In genomic region chr4:76626686-76627465, GRCh38 we compare ENCODE assay signal across 13 cellular contexts.
DNase-seq lines count a peak whose midpoint lies in the region; ATAC-seq, FAIRE-seq and TF ChIP-seq lines count a peak whose summit lies in the region.
"Had no signal": no experiment of that assay in that cellular context is flagged by ENCODE, and none has a peak within 500 bp of the region (broad histone marks: within the 10 kb centered on the region; RNA-seq: fewer than 3 reads in every experiment).

No MANE protein-coding gene starts in this region.

- peak; percentile 45; the same call in 2 of the 3 replicates for TF ChIP-seq CTCF in GM12872 (IDR thresholded peaks at IDR 0.05; ENCODE audit: insufficient read depth, low read depth, low read length)
- peak; percentile 52 for TF ChIP-seq CTCF in PC-3 (conservative IDR thresholded peaks at IDR 0.05; ENCODE audit: low read depth, low read length)
- TF ChIP-seq CTCF in endothelial cell of umbilical vein (IDR thresholded peaks at IDR 0.05; ENCODE audit: extremely low read depth in 1 of 2, insufficient read depth in 1 of 2, low read depth in 1 of 2, low read length in 2 of 2) = peak; percentile 38 to 40
- TF ChIP-seq CTCF in osteoblast (IDR thresholded peaks at IDR 0.05; ENCODE audit: extremely low read depth, low read depth, low read length) = peak; percentile 50
- TF ChIP-seq CTCF in omental fat pad (IDR thresholded peaks at IDR 0.05) = no peak

- H4K20me1 ChIP-seq in PC-3 (ENCODE audit: low read length) = no peaks in the 10 kb centered on the region
- H4K20me1 ChIP-seq in endothelial cell of umbilical vein (replicated peaks; ENCODE audit: control insufficient read depth, extremely low read depth, insufficient read depth, low read length) = no peaks in the 10 kb centered on the region
- H4K20me1 ChIP-seq in osteoblast (ENCODE audit: insufficient read depth, low read length) = no peaks in the 10 kb centered on the region

- intact Hi-C loops in PC-3 (cut with micrococcal nuclease) (no loop called here), endothelial cell of umbilical vein (cut with micrococcal nuclease) (no loop called here)

- H3K9ac ChIP-seq in PC-3 (ENCODE audit: low read length) = no peak overlapping the region
- H3K9ac ChIP-seq in endothelial cell of umbilical vein (replicated peaks; ENCODE audit: extremely low read depth, insufficient read depth, low read length) = no peak overlapping the region

- no peaks in the 10 kb centered on the region for H3K79me2 ChIP-seq in PC-3 (ENCODE audit: low read length)
- no peaks in the 10 kb centered on the region for H3K79me2 ChIP-seq in endothelial cell of umbilical vein (ENCODE audit: control insufficient read depth, insufficient read depth, low read length)
- H3K79me2 ChIP-seq in osteoblast (ENCODE audit: insufficient read depth, low read length) = no peaks in the 10 kb centered on the region

- no peak for TF ChIP-seq POLR2A in endothelial cell of umbilical vein (IDR thresholded peaks at IDR 0.05; ENCODE audit: low read depth, low read length)

- no peaks in the 10 kb centered on the region for H3K9me1 ChIP-seq in endothelial cell of umbilical vein (replicated peaks; ENCODE audit: control insufficient read depth, extremely low read depth, insufficient read depth, low read length)

- H3K4me1 ChIP-seq in PC-3 (ENCODE audit: insufficient read depth, low read length) (peaks cover 37% of the 10 kb centered on the region), endothelial cell of umbilical vein (ENCODE audit: control insufficient read depth, extremely low read depth, insufficient read depth, low read length) (peaks cover 2% of the 10 kb centered on the region), osteoblast (ENCODE audit: insufficient read depth, low read length) (peaks cover 38% of the 10 kb centered on the region)

- no peak overlapping the region for H3K4me3 ChIP-seq in PC-3 (ENCODE audit: low read length)
- H3K4me3 ChIP-seq in endothelial cell of umbilical vein (replicated peaks in 1 of 3; ENCODE audit: insufficient read depth in 1 of 3, low read depth in 1 of 3, low read length in 3 of 3) = no peak overlapping the region
- H3K4me3 ChIP-seq in osteoblast (ENCODE audit: insufficient read depth, low read length) = no peak overlapping the region

- dilution Hi-C loops in endothelial cell of umbilical vein (cut with MboI; ENCODE audit: extremely low pct_ligation_motif_present, low sequenced_read_pairs) = no loop called here

- H3F3A ChIP-seq in PC-3 (ENCODE audit: low read length, unreplicated experiment) = peaks cover 6% of the 10 kb centered on the region

- CTCF ChIA-PET in PC-3 (lab: Charles Lee) = no interaction called here
- CTCF ChIA-PET in endothelial cell of umbilical vein (lab: Charles Lee) = interaction anchor here (0.6 to 2.2 kb wide), 16 partner anchors 8 to 577 kb away, joined by 3 to 9 read pairs (median 4); no protein-coding TSS in a partner anchor

- H2AFZ ChIP-seq in PC-3 (ENCODE audit: low read length) = no peak overlapping the region
- no peak overlapping the region for H2AFZ ChIP-seq in endothelial cell of umbilical vein (ENCODE audit: low read depth, low read length)
- H2AFZ ChIP-seq in osteoblast (ENCODE audit: low read length) = no peak overlapping the region

- no peaks in the 10 kb centered on the region for H3K9me2 ChIP-seq in PC-3 (replicated peaks; ENCODE audit: low read length)

- FAIRE-seq in endothelial cell of umbilical vein (lab: Jason Lieb, UNC) = no peak
- FAIRE-seq: small intestine had no signal

- peak; percentile 26 for DNase-seq in PC-3
- DNase-seq in endothelial cell of umbilical vein (ENCODE audit: low read depth, low spot score) = peak; percentile 39
- DNase-seq in osteoblast (ENCODE audit: insufficient read length, low spot score, missing footprints) = peak; percentile 50
- DNase-seq in NK-92 (lab: John Stamatoyannopoulos, UW; ENCODE audit: unreplicated experiment) = no peak
- no peak for DNase-seq in A172 (ENCODE audit: low spot score)
- DNase-seq in omental fat pad (ENCODE audit: low spot score) = no peak
- DNase-seq: activated T-cell treated with anti-CD3 and anti-CD28 coated beads, Interleukin-2, amount 50 U/mL, for 48 hours; cerebellar nuclear complex; EL; NCI-H1105 treated with DMSO at 0.1 percent for 48 hours; small intestine; stimulated activated CD8-positive, alpha-beta memory T cell treated with anti-CD3 and anti-CD28 coated beads, Interleukin-4, amount 100 ng/mL, for 48 hours had no signal

- POLR2A ChIA-PET in PC-3 (lab: Charles Lee; ENCODE audit: unreplicated experiment) = no interaction called here
- POLR2A ChIA-PET in endothelial cell of umbilical vein (lab: Charles Lee) = no interaction called here

- no TSS peak for BruUV-seq in PC-3 (replicated peaks; lab: Mats Ljungman, UMichigan)
- no TSS peak for BruUV-seq in endothelial cell of umbilical vein (replicated peaks; lab: Mats Ljungman, UMichigan)

- no peaks in the 10 kb centered on the region for H3K27me3 ChIP-seq in PC-3 (ENCODE audit: low read length)
- H3K27me3 ChIP-seq in endothelial cell of umbilical vein (ENCODE audit: control insufficient read depth in 2 of 2, insufficient read depth in 2 of 2, low read length in 2 of 2) = no peaks in the 10 kb centered on the region
- no peaks in the 10 kb centered on the region for H3K27me3 ChIP-seq in osteoblast (ENCODE audit: insufficient read depth, low read length)

- ATAC-seq in PC-3 (no peak), omental fat pad (ENCODE audit: low FRiP score) (no peak)

- no peaks in the 10 kb centered on the region for H3K9me3 ChIP-seq in PC-3 (ENCODE audit: low read length)
- no peaks in the 10 kb centered on the region for H3K9me3 ChIP-seq in endothelial cell of umbilical vein (replicated peaks; ENCODE audit: control insufficient read depth, insufficient read depth, low read length)
- no peaks in the 10 kb centered on the region for H3K9me3 ChIP-seq in osteoblast (ENCODE audit: low read depth, low read length)

- H3K27ac ChIP-seq in PC-3 (ENCODE audit: low read length) (no peak overlapping the region), endothelial cell of umbilical vein (ENCODE audit: insufficient read depth, low read depth, low read length) (no peak overlapping the region), osteoblast (ENCODE audit: low read depth, low read length) (no peak overlapping the region)

- H3K36me3 ChIP-seq in PC-3 (ENCODE audit: low read depth, low read length) (no peaks in the 10 kb centered on the region), endothelial cell of umbilical vein (ENCODE audit: control insufficient read depth in 2 of 2, extremely low read depth in 1 of 2, insufficient read depth in 2 of 2, low read length in 2 of 2) (no peaks in the 10 kb centered on the region), osteoblast (ENCODE audit: insufficient read depth, low read length) (no peaks in the 10 kb centered on the region)

- no peak overlapping the region for H3K4me2 ChIP-seq in PC-3 (ENCODE audit: low read length)
- H3K4me2 ChIP-seq in endothelial cell of umbilical vein (ENCODE audit: insufficient read depth, low read length) = no peak overlapping the region
- H3K4me2 ChIP-seq in osteoblast (ENCODE audit: insufficient read depth, low read length) = no peak overlapping the region

TF ChIP-seq in endothelial cell of umbilical vein, 7 proteins besides CTCF, POLR2A, EP300 and RAD21:
- TF ChIP-seq MYC (IDR thresholded peaks at IDR 0.05; ENCODE audit: low read depth, low read length) (no peak), JUN (IDR thresholded peaks at IDR 0.05; ENCODE audit: borderline replicate concordance, insufficient read depth, insufficient read length, low read depth) (no peak), POLR2AphosphoS5 (IDR thresholded peaks at IDR 0.05; ENCODE audit: insufficient read depth, low read depth, low read length) (no peak), MAX (IDR thresholded peaks at IDR 0.05; ENCODE audit: insufficient read depth, insufficient read length) (no peak), FOS (IDR thresholded peaks at IDR 0.05; ENCODE audit: borderline replicate concordance, insufficient read depth, low read length) (no peak), GATA2 (IDR thresholded peaks at IDR 0.05; ENCODE audit: insufficient read depth, insufficient read length, low read depth, low read length) (no peak), EZH2 (IDR thresholded peaks at IDR 0.05; ENCODE audit: borderline replicate concordance, low read depth, low read length, severe bottlenecking) (no peak)

Comparison
In these comparisons a context has a peak if more than half of its experiments do, and no peak if none do; other contexts are left out.
1. CTCF ChIP-seq: peak in GM12872 (single experiment), PC-3 (single experiment), endothelial cell of umbilical vein (2 of 2) and osteoblast (single experiment); none in omental fat pad (0 of 3).
2. DNase-seq: peak in PC-3 (single experiment), endothelial cell of umbilical vein (single experiment) and osteoblast (single experiment); none in NK-92 (single experiment), A172 (single experiment) and omental fat pad (single experiment).